1 cellular context compared by ENCODE assay signal in genomic region chr3:71232895-71233294, GRCh38.
TF ChIP-seq lines count a peak whose summit lies in the region.

No MANE protein-coding gene starts in this region.

TF ChIP-seq in neural cell, 6 proteins besides CTCF, POLR2A, EP300 and RAD21:
- TF ChIP-seq, protein P1, sequence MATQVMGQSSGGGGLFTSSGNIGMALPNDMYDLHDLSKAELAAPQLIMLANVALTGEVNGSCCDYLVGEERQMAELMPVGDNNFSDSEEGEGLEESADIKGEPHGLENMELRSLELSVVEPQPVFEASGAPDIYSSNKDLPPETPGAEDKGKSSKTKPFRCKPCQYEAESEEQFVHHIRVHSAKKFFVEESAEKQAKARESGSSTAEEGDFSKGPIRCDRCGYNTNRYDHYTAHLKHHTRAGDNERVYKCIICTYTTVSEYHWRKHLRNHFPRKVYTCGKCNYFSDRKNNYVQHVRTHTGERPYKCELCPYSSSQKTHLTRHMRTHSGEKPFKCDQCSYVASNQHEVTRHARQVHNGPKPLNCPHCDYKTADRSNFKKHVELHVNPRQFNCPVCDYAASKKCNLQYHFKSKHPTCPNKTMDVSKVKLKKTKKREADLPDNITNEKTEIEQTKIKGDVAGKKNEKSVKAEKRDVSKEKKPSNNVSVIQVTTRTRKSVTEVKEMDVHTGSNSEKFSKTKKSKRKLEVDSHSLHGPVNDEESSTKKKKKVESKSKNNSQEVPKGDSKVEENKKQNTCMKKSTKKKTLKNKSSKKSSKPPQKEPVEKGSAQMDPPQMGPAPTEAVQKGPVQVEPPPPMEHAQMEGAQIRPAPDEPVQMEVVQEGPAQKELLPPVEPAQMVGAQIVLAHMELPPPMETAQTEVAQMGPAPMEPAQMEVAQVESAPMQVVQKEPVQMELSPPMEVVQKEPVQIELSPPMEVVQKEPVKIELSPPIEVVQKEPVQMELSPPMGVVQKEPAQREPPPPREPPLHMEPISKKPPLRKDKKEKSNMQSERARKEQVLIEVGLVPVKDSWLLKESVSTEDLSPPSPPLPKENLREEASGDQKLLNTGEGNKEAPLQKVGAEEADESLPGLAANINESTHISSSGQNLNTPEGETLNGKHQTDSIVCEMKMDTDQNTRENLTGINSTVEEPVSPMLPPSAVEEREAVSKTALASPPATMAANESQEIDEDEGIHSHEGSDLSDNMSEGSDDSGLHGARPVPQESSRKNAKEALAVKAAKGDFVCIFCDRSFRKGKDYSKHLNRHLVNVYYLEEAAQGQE (IDR thresholded peaks at IDR 0.05; ENCODE audit: borderline replicate concordance): no peak
- TF ChIP-seq EZH2 (IDR thresholded peaks at IDR 0.05; ENCODE audit: borderline replicate concordance, insufficient read depth, low read length, poor library complexity, severe bottlenecking) (no peak), SMC3 (conservative IDR thresholded peaks at IDR 0.05; ENCODE audit: poor library complexity) (no peak), MXI1 (conservative IDR thresholded peaks at IDR 0.05; ENCODE audit: poor library complexity, severe bottlenecking) (no peak), POLR2AphosphoS5 (IDR thresholded peaks at IDR 0.05) (no peak), TAF1 (IDR thresholded peaks at IDR 0.05; ENCODE audit: low read depth) (no peak)
